Comparison of ENCODE assay signal across 25 cellular contexts in genomic region chr2:23241106-23241505, GRCh38.
DNase-seq lines count a peak whose midpoint lies in the region; ATAC-seq, FAIRE-seq and TF ChIP-seq lines count a peak whose summit lies in the region.
"Had no signal": no experiment of that assay in that cellular context is flagged by ENCODE, and none has a peak within 500 bp of the region (broad histone marks: within the 10 kb centered on the region; RNA-seq: fewer than 3 reads in every experiment).

No MANE protein-coding gene starts in this region.

- no peak overlapping the region for H3K4me3 Mint-ChIP-seq in type B pancreatic cell
- H3K4me3 Mint-ChIP-seq: activated CD8-positive, alpha-beta T cell treated with anti-CD3 and anti-CD28 coated beads for 36 hours; natural killer cell had no signal

- no peak for ATAC-seq in GM19467 (IDR thresholded peaks at IDR 0.05; ENCODE audit: unreplicated experiment)
- ATAC-seq in GM18519 (IDR thresholded peaks at IDR 0.05; ENCODE audit: low FRiP score, unreplicated experiment) = no peak
- ATAC-seq: activated CD4-positive, CD25-positive, alpha-beta regulatory T cell treated with anti-CD3 and anti-CD28 coated beads, Interleukin-2, amount 50 U/mL, for 24 hours; activated CD8-positive, alpha-beta T cell treated with anti-CD3 and anti-CD28 coated beads for 36 hours; activated naive CD4-positive, alpha-beta T cell treated with anti-CD3 and anti-CD28 coated beads, Interleukin-2, amount 50 U/mL, for 72 hours; HCT116; natural killer cell had no signal

- H3K36me3 Mint-ChIP-seq in type B pancreatic cell = no peaks in the 10 kb centered on the region
- H3K36me3 Mint-ChIP-seq: activated naive CD4-positive, alpha-beta T cell treated with anti-CD3 and anti-CD28 coated beads, Interleukin-2, amount 50 U/mL, for 72 hours; natural killer cell had no signal

- DNase-seq in LHCN-M2 (ENCODE audit: low read depth) = peak; percentile 64
- peak; percentile 52 for DNase-seq in NCI-H345 (lab: John Stamatoyannopoulos, UW)
- DNase-seq in type B pancreatic cell (ENCODE audit: extremely low spot score, unreplicated experiment) = no peak
- no peak for DNase-seq in HEK293T (ENCODE audit: extremely low spot score)
- DNase-seq: activated CD8-positive, alpha-beta T cell treated with anti-CD3 and anti-CD28 coated beads for 36 hours; C1 segment of cervical spinal cord; DND-41; effector CD8-positive, alpha-beta T cell; head of caudate nucleus; Karpas-422; midbrain; natural killer cell; NCI-H526; RPMI8226; small intestine had no signal

- peak overlapping the region; percentile 39 for H3K27ac Mint-ChIP-seq in type B pancreatic cell
- H3K27ac Mint-ChIP-seq: activated CD8-positive, alpha-beta T cell treated with anti-CD3 and anti-CD28 coated beads for 36 hours; activated naive CD4-positive, alpha-beta T cell treated with anti-CD3 and anti-CD28 coated beads, Interleukin-2, amount 50 U/mL, for 72 hours; natural killer cell had no signal

- H3K4me1 Mint-ChIP-seq in type B pancreatic cell (ENCODE audit: unreplicated experiment) = peaks cover 26% of the 10 kb centered on the region
- H3K4me1 Mint-ChIP-seq: natural killer cell had no signal

- POLR2A ChIA-PET in HEK293T (lab: Yijun Ruan, JAX) = no interaction called here

- CTCF ChIA-PET in HEK293T (lab: Yijun Ruan, JAX) = no interaction called here

- H3K27me3 Mint-ChIP-seq in type B pancreatic cell = peaks cover 3% of the 10 kb centered on the region
- H3K27me3 Mint-ChIP-seq: activated CD8-positive, alpha-beta T cell treated with anti-CD3 and anti-CD28 coated beads for 36 hours had no signal

- no peaks in the 10 kb centered on the region for H3K9me3 Mint-ChIP-seq in type B pancreatic cell
- H3K9me3 Mint-ChIP-seq: activated CD8-positive, alpha-beta T cell treated with anti-CD3 and anti-CD28 coated beads for 36 hours; activated naive CD4-positive, alpha-beta T cell treated with anti-CD3 and anti-CD28 coated beads, Interleukin-2, amount 50 U/mL, for 72 hours; natural killer cell had no signal

- FAIRE-seq in endometrium (lab: Jason Lieb, UNC) = peak; percentile 41
- FAIRE-seq: colon, HepG2, keratinocyte, small intestine, TTC549 had no signal

- no peak for TF ChIP-seq CTCF in type B pancreatic cell (conservative IDR thresholded peaks at IDR 0.05)

TF ChIP-seq in HEK293T, 16 proteins besides CTCF, POLR2A, EP300 and RAD21:
- TF ChIP-seq BHLHE40 (IDR thresholded peaks at IDR 0.05; ENCODE audit: borderline replicate concordance) (no peak), HDGF (IDR thresholded peaks at IDR 0.05; ENCODE audit: borderline replicate concordance) (no peak), ARNT (IDR thresholded peaks at IDR 0.05) (no peak), CTBP1 (IDR thresholded peaks at IDR 0.05; ENCODE audit: borderline replicate concordance) (no peak)

Comparison
In these comparisons a context has a peak if more than half of its experiments do, and no peak if none do; other contexts are left out.
1. DNase-seq: peak in LHCN-M2 (single experiment) and NCI-H345 (single experiment); none in type B pancreatic cell (single experiment) and HEK293T (single experiment).